8 cellular contexts compared by ENCODE assay signal in genomic region chr2:218893349-218894167, GRCh38. TPM values are rescaled to one million over a fixed set of nuclear protein-coding genes. Genes with fewer than 3 reads are reported as not detected.
DNase-seq lines count a peak whose midpoint lies in the region; ATAC-seq, FAIRE-seq and TF ChIP-seq lines count a peak whose summit lies in the region.

No MANE protein-coding gene starts in this region.

- peak overlapping the region; percentile 83 for H2AFZ ChIP-seq in parathyroid adenoma

- H3K4me3 ChIP-seq in NB4 (ENCODE audit: low read depth, low read length) (peak overlapping the region; percentile 44), dorsolateral prefrontal cortex (peak overlapping the region; percentile 34 to 70 (median 54)), parathyroid adenoma (ENCODE audit: low read depth, low read length) (no peak overlapping the region), uterus (no peak overlapping the region), small intestine (ENCODE audit: low read depth in 1 of 2, low read length in 2 of 2) (no peak overlapping the region)

- DNase-seq in NB4 (ENCODE audit: low read depth) (no peak), dorsolateral prefrontal cortex (peak in 1 of 10 donors; percentile 12), uterus (no peak), small intestine (no peak)

- peak overlapping the region; percentile 71 for H3K4me2 ChIP-seq in parathyroid adenoma (ENCODE audit: low read length)

- intact Hi-C loops in dorsolateral prefrontal cortex (cut with DNase I) = loop anchor here in 1 of 2 donors (5.0 kb wide), 1 partner anchor 69 kb away; no protein-coding TSS in a partner anchor
- intact Hi-C loops in uterus (cut with DNase I; ENCODE audit: low total_unique reads) = no loop called here

- no peak for TF ChIP-seq CTCF in NB4 (IDR thresholded peaks at IDR 0.05; ENCODE audit: low read depth, low read length)
- TF ChIP-seq CTCF in dorsolateral prefrontal cortex (IDR thresholded peaks at IDR 0.05 in 54 of 56, conservative IDR thresholded peaks at IDR 0.05 in 2 of 56; ENCODE audit: low read depth in 1 of 56, partially characterized antibody in 56 of 56) = no peak
- no peak for TF ChIP-seq CTCF in parathyroid adenoma (IDR thresholded peaks at IDR 0.05)
- no peak for TF ChIP-seq CTCF in uterus (IDR thresholded peaks at IDR 0.05)

- H3K79me2 ChIP-seq in parathyroid adenoma = no peaks in the 10 kb centered on the region

- ATAC-seq in HG02588 (IDR thresholded peaks at IDR 0.05; ENCODE audit: unreplicated experiment) (no peak), HG02759 (IDR thresholded peaks at IDR 0.05; ENCODE audit: unreplicated experiment) (no peak)

- H3K36me3 ChIP-seq in ES-I3 (ENCODE audit: insufficient read depth, low read length) = no peaks in the 10 kb centered on the region
- no peaks in the 10 kb centered on the region for H3K36me3 ChIP-seq in parathyroid adenoma (ENCODE audit: control insufficient read depth, insufficient read depth, low read length)
- H3K36me3 ChIP-seq in uterus = no peaks in the 10 kb centered on the region
- no peaks in the 10 kb centered on the region for H3K36me3 ChIP-seq in small intestine (ENCODE audit: control insufficient read depth in 2 of 2, insufficient read depth in 2 of 2, low read length in 2 of 2)

- H3K27me3 ChIP-seq in dorsolateral prefrontal cortex (peaks cover 0 to 39% (median 20%) of the 10 kb centered on the region in 45 donors), parathyroid adenoma (ENCODE audit: control insufficient read depth, insufficient read depth, low read length) (peaks cover 8% of the 10 kb centered on the region), uterus (peaks cover 8 to 28% of the 10 kb centered on the region in 2 donors), small intestine (ENCODE audit: control insufficient read depth in 2 of 2, insufficient read depth in 2 of 2, low read length in 2 of 2) (peaks cover 0 to 5% of the 10 kb centered on the region in 2 donors)

- H3K9me3 ChIP-seq in ES-I3 (ENCODE audit: control insufficient read depth, insufficient read depth, low read length) (no peaks in the 10 kb centered on the region), parathyroid adenoma (ENCODE audit: control insufficient read depth, low read length) (no peaks in the 10 kb centered on the region), uterus (no peaks in the 10 kb centered on the region), small intestine (ENCODE audit: control insufficient read depth, low read depth) (no peaks in the 10 kb centered on the region)

- WGBS in small intestine, 3 donors = 55 to 70% (median 63%) methylated on average over 10 of the region's 10 CpGs

- FAIRE-seq in small intestine (lab: Jason Lieb, UNC) = no peak

- peak overlapping the region in 28 of 59 donors; percentile 8 to 75 (median 60) for H3K27ac ChIP-seq in dorsolateral prefrontal cortex
- H3K27ac ChIP-seq in parathyroid adenoma = no peak overlapping the region
- H3K27ac ChIP-seq in uterus = no peak overlapping the region
- H3K27ac ChIP-seq in small intestine (ENCODE audit: low read depth in 1 of 2, low read length in 1 of 2) = peak overlapping the region in 1 of 2 donors; percentile 69

- peaks cover 26% of the 10 kb centered on the region for H3K4me1 ChIP-seq in ES-I3 (ENCODE audit: insufficient read depth, low read length)
- H3K4me1 ChIP-seq in parathyroid adenoma = peaks cover 6% of the 10 kb centered on the region
- H3K4me1 ChIP-seq in uterus = peaks cover 0 to 26% of the 10 kb centered on the region in 2 donors
- no peaks in the 10 kb centered on the region for H3K4me1 ChIP-seq in small intestine (ENCODE audit: control insufficient read depth in 2 of 2, insufficient read depth in 1 of 2, low read depth in 1 of 2, low read length in 1 of 2)

- TF ChIP-seq POLR2A in NB4 (IDR thresholded peaks at IDR 0.05; ENCODE audit: extremely low read depth, insufficient read length) (no peak), uterus (IDR thresholded peaks at IDR 0.05) (no peak)

- peak overlapping the region; percentile 34; the same call in 1 of the 2 replicates for H3K9ac ChIP-seq in ES-I3 (ENCODE audit: low read depth, low read length)
- no peak overlapping the region for H3K9ac ChIP-seq in parathyroid adenoma

RNA-seq across cellular contexts. Expression of gene WNT10A, which starts 12.9 kb away (rescaled TPM):
- total RNA-seq in dorsolateral prefrontal cortex (1 to 10 TPM in 70 of 120 experiments, under 1 TPM in 49, not detected in 1; 0.25 to 3.3 (median 1.1) TPM), uterus (under 1 TPM in 2 of 4 donors, not detected in 2; 0.15 to 0.97 TPM)
- polyA plus RNA-seq in small intestine = 1 to 10 TPM in 1 of 3 donors, under 1 TPM in 1, not detected in 1; 0.37 to 2.4 TPM

RNA-seq across cellular contexts. Expression of gene WNT6, which starts 34.0 kb away (rescaled TPM):
- total RNA-seq in dorsolateral prefrontal cortex = 1 to 10 TPM in 58 of 120 experiments, under 1 TPM in 56, not detected in 6; 0.31 to 4.9 (median 1.0) TPM
- total RNA-seq in uterus = 1 to 10 TPM in 3 of 4 donors, not detected in 1; 1.0 to 2.1 (median 1.9) TPM
- polyA plus RNA-seq in small intestine = 1 to 10 TPM in 1 of 3 donors, not detected in 2; 1.8 TPM

Comparison
In these comparisons a context has a peak if more than half of its experiments do, and no peak if none do; other contexts are left out.
1. H3K4me3 ChIP-seq: peak in NB4 (single experiment) and dorsolateral prefrontal cortex (59 of 59); none in parathyroid adenoma (single experiment), uterus (0 of 2) and small intestine (0 of 2).